ENCODE assay signal across 27 cellular contexts in genomic region chr4:122403860-122404259, GRCh38. TPM values are rescaled to one million over a fixed set of nuclear protein-coding genes. Genes with fewer than 3 reads are reported as not detected.
"Had no signal": no experiment of that assay in that cellular context is flagged by ENCODE, and none has a peak within 500 bp of the region (broad histone marks: within the 10 kb centered on the region; RNA-seq: fewer than 3 reads in every experiment).

No MANE protein-coding gene starts in this region.

- H3K9ac ChIP-seq: SK-N-SH had no signal

- H3K27ac Mint-ChIP-seq: activated CD8-positive, alpha-beta memory T cell treated with anti-CD3 and anti-CD28 coated beads, Interleukin-2, amount 10 ng/mL, durations not matched to agents 7 days and 5 days; activated naive CD4-positive, alpha-beta T cell treated with anti-CD3 and anti-CD28 coated beads for 36 hours; activated naive CD8-positive, alpha-beta T cell; brain had no signal

- H3K9me2 ChIP-seq: SK-N-SH had no signal

- H3K9me3 ChIP-seq: SJCRH30, SK-N-SH had no signal

- H3K4me3 ChIP-seq: SJCRH30 had no signal

- H3K27me3 ChIP-seq: SJCRH30 had no signal

- H3K4me1 Mint-ChIP-seq: activated CD8-positive, alpha-beta memory T cell treated with anti-CD3 and anti-CD28 coated beads, Interleukin-2, amount 10 ng/mL, durations not matched to agents 7 days and 5 days; brain; central memory CD8-positive, alpha-beta T cell had no signal

- H3K36me3 Mint-ChIP-seq: activated CD8-positive, alpha-beta memory T cell treated with anti-CD3 and anti-CD28 coated beads, Interleukin-2, amount 10 ng/mL, durations not matched to agents 7 days and 5 days; activated naive CD8-positive, alpha-beta T cell; brain had no signal

- H3K36me3 ChIP-seq: SJCRH30 had no signal

- H3K9me3 Mint-ChIP-seq: activated naive CD4-positive, alpha-beta T cell treated with anti-CD3 and anti-CD28 coated beads for 36 hours; activated T-cell treated with anti-CD3 and anti-CD28 coated beads, Interleukin-2, amount 50 U/mL, for 4 hours; brain; central memory CD8-positive, alpha-beta T cell had no signal

- H3K4me2 ChIP-seq: SK-N-SH had no signal

- H3K27ac ChIP-seq: SJCRH30 had no signal

- ATAC-seq: activated CD8-positive, alpha-beta memory T cell treated with anti-CD3 and anti-CD28 coated beads, Interleukin-2, amount 10 ng/mL, durations not matched to agents 7 days and 5 days; activated T-cell treated with anti-CD3 and anti-CD28 coated beads, Interleukin-2, amount 50 U/mL, for 4 hours; Panc1; Right ventricle myocardium inferior had no signal

- H3K27me3 Mint-ChIP-seq: brain; central memory CD8-positive, alpha-beta T cell had no signal

- H3K4me3 Mint-ChIP-seq: activated CD8-positive, alpha-beta memory T cell treated with anti-CD3 and anti-CD28 coated beads, Interleukin-2, amount 10 ng/mL, durations not matched to agents 7 days and 5 days; activated naive CD4-positive, alpha-beta T cell treated with anti-CD3 and anti-CD28 coated beads for 36 hours; activated naive CD8-positive, alpha-beta T cell; activated T-cell treated with anti-CD3 and anti-CD28 coated beads, Interleukin-2, amount 50 U/mL, for 4 hours; brain; central memory CD8-positive, alpha-beta T cell had no signal

- H3K4me1 ChIP-seq: SJCRH30 had no signal

- DNase-seq: activated CD4-positive, alpha-beta T cell treated with anti-CD3 and anti-CD28 coated beads for 48 hours; activated CD4-positive, alpha-beta T cell treated with anti-CD3 and anti-CD28 coated beads, Interleukin-2, amount 50 U/mL, for 4 hours; activated CD4-positive, CD25-positive, alpha-beta regulatory T cell treated with anti-CD3 and anti-CD28 coated beads, Interleukin-2, amount 50 U/mL, for 72 hours; activated CD8-positive, alpha-beta memory T cell treated with anti-CD3 and anti-CD28 coated beads, Interleukin-2, amount 10 ng/mL, durations not matched to agents 7 days and 5 days; activated gamma-delta T cell; activated naive CD4-positive, alpha-beta T cell treated with anti-CD3 and anti-CD28 coated beads for 36 hours; activated T-cell treated with anti-CD3 and anti-CD28 coated beads, Interleukin-2, amount 50 U/mL, for 4 hours; amygdala; Kasumi-1; KBM-7; NCI-H1930; NCI-H2107; NCI-H2171 treated with DMSO at 0.1 percent for 48 hours; NCI-H226; RPMI8226; SJCRH30; SK-N-SH; T-helper 1 cell had no signal

RNA-seq across cellular contexts. Expression of gene ADAD1, which starts 25.0 kb away (rescaled TPM):
- total RNA-seq: activated CD8-positive, alpha-beta memory T cell treated with anti-CD3 and anti-CD28 coated beads, Interleukin-2, amount 10 ng/mL, durations not matched to agents 7 days and 5 days; activated naive CD4-positive, alpha-beta T cell treated with anti-CD3 and anti-CD28 coated beads for 36 hours; activated T-cell treated with anti-CD3 and anti-CD28 coated beads, Interleukin-2, amount 50 U/mL, for 4 hours; astrocyte; NCI-H460; OCI-LY7; Right ventricle myocardium inferior; SJCRH30; T-helper 2 cell treated with Interferon-gamma antibody and Interleukin-4, amounts not matched to agents 100 ng/mL and 5 ng/mL, for 36 hours had no signal
- polyA plus RNA-seq: SK-N-SH had no signal

RNA-seq across cellular contexts. Expression of gene IL2, which starts 52.7 kb away (rescaled TPM):
- total RNA-seq: astrocyte, NCI-H460, OCI-LY7, Right ventricle myocardium inferior, SJCRH30 had no signal
- polyA plus RNA-seq: SK-N-SH had no signal
